Comparison of ENCODE assay signal across 9 cellular contexts in the genomic region with DNA sequence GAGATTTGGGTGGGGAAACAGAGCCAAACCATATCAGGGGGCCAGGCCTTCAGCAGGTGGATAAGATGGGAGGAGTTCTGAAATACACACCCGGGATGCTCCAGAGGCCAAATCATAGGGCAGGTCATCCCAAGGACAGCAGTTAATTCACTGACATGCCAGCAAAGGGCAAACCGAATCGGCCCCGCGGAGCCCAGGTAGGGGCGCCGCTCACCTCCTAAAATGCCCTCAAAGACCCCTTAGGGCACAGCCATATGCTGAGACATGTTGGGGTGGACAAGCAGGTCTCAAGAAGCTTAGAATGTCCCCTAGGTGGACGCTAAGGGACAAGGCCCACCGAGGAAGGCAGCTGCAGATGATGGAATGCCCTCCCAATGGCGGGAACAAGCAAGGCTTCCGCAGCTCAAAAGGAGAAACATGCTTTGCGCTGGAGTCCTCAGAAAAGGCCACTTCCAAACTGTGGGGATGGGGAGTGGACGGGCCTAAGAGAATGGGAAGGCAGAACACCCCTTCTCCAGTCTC.
DNase-seq lines count a peak whose midpoint lies in the region; ATAC-seq and TF ChIP-seq lines count a peak whose summit lies in the region.
"Had no signal": no experiment of that assay in that cellular context is flagged by ENCODE, and none has a peak within 500 bp of the region (broad histone marks: within the 10 kb centered on the region; RNA-seq: fewer than 3 reads in every experiment).

No MANE protein-coding gene starts in this region.

- H3K9me3 Mint-ChIP-seq in Caco-2 (ENCODE audit: unreplicated experiment) = no peaks in the 10 kb centered on the region

- no peak for DNase-seq in Caco-2
- no peak for DNase-seq in WERI-Rb-1
- DNase-seq in fibroblast of villous mesenchyme (ENCODE audit: low read depth) = no peak
- DNase-seq in trophoblast cell = no peak
- no peak for DNase-seq in stimulated activated CD4-positive, alpha-beta T cell treated with anti-CD3 and anti-CD28 coated beads, Interleukin-15, amount 100 ng/mL, for 24 hours
- no peak for DNase-seq in hypothalamus (lab: John Stamatoyannopoulos, UW)
- no peak for DNase-seq in GM10266 (ENCODE audit: extremely low spot score)

- H3K9me3 ChIP-seq in Caco-2 (no peaks in the 10 kb centered on the region), WERI-Rb-1 (ENCODE audit: severe bottlenecking) (no peaks in the 10 kb centered on the region), trophoblast cell (ENCODE audit: insufficient read depth, low read depth, low read length) (peaks cover 2% of the 10 kb centered on the region)

- H2BK5ac ChIP-seq in trophoblast cell (ENCODE audit: low read depth, low read length, poor library complexity) = no peak overlapping the region

- no peak overlapping the region for H2BK12ac ChIP-seq in trophoblast cell (ENCODE audit: low read length)

- no peaks in the 10 kb centered on the region for H3K27me3 Mint-ChIP-seq in Caco-2 (ENCODE audit: insufficient read depth, unreplicated experiment)

- H3K36me3 Mint-ChIP-seq in Caco-2 (ENCODE audit: insufficient read depth, unreplicated experiment) = peaks cover 7% of the 10 kb centered on the region

- WGBS in trophoblast cell (ENCODE audit: extremely low coverage, insufficient coverage, insufficient read length) = no CpG with 5 or more reads among the region's 13 CpGs

- BruUV-seq in Caco-2 (replicated peaks; lab: Mats Ljungman, UMichigan) = no TSS peak

- H3K36me3 ChIP-seq in Caco-2 (ENCODE audit: control insufficient read depth, insufficient read depth, low read length) (no peaks in the 10 kb centered on the region), WERI-Rb-1 (no peaks in the 10 kb centered on the region), trophoblast cell (ENCODE audit: control insufficient read depth in 1 of 2, insufficient read depth in 2 of 2, low read length in 2 of 2) (peaks cover 0 to 1% of the 10 kb centered on the region in 2 experiments)

- H3K27ac Mint-ChIP-seq in Caco-2 (ENCODE audit: unreplicated experiment) = no peak overlapping the region

- H2BK120ac ChIP-seq in trophoblast cell (ENCODE audit: insufficient read depth, low read length, poor library complexity) = no peak overlapping the region

- peak overlapping the region; percentile 92 for H3K4me2 ChIP-seq in trophoblast cell (ENCODE audit: low read length)

- peak overlapping the region; percentile 3 for H2AFZ ChIP-seq in trophoblast cell (ENCODE audit: insufficient read depth, low read length, poor library complexity)

- intact Hi-C loops in Caco-2 (cut with micrococcal nuclease; ENCODE audit: unreplicated experiment) = loop anchor here (10.0 kb wide), 1 partner anchor 194 kb away; no protein-coding TSS in a partner anchor

- H3K4ac ChIP-seq in trophoblast cell (ENCODE audit: low read depth, low read length) = no peak overlapping the region

- no peaks in the 10 kb centered on the region for H3K4me1 ChIP-seq in Caco-2
- H3K4me1 ChIP-seq in trophoblast cell (ENCODE audit: control insufficient read depth in 1 of 2, insufficient read depth in 2 of 2, low read length in 2 of 2) = peaks cover 15% of the 10 kb centered on the region in 2 experiments
- H3K4me1 ChIP-seq: foreskin keratinocyte had no signal

- peak overlapping the region; percentile 22 for H3K18ac ChIP-seq in trophoblast cell (ENCODE audit: low read length)

- no peak for ATAC-seq in HG03159 (IDR thresholded peaks at IDR 0.05; ENCODE audit: unreplicated experiment)

- H4K8ac ChIP-seq in trophoblast cell (ENCODE audit: low read depth, low read length) = peak overlapping the region; percentile 8

- H3K4me1 Mint-ChIP-seq in Caco-2 (ENCODE audit: low read depth, unreplicated experiment) = no peaks in the 10 kb centered on the region

- H3K27me3 ChIP-seq in Caco-2 (replicated peaks; ENCODE audit: control insufficient read depth, insufficient read depth, low read length) (no peaks in the 10 kb centered on the region), WERI-Rb-1 (ENCODE audit: insufficient read depth, low read depth, severe bottlenecking) (peaks cover 13% of the 10 kb centered on the region), trophoblast cell (ENCODE audit: insufficient read depth, low read length) (peaks cover 24% of the 10 kb centered on the region)

- no peak overlapping the region for H4K12ac ChIP-seq in trophoblast cell (ENCODE audit: low read depth, low read length)

- peak overlapping the region; percentile 83 for H3K4me3 Mint-ChIP-seq in Caco-2 (ENCODE audit: unreplicated experiment)

- H3K23ac ChIP-seq in trophoblast cell (ENCODE audit: low read length) = no peak overlapping the region

- H3K14ac ChIP-seq in trophoblast cell (ENCODE audit: low read length) = peak overlapping the region; percentile 38

- POLR2A ChIA-PET in Caco-2 (lab: Charles Lee) = no interaction called here

- no peak overlapping the region; the same call in 1 of the 2 replicates for H3K4me3 ChIP-seq in Caco-2 (ENCODE audit: low read depth, low read length)
- H3K4me3 ChIP-seq in WERI-Rb-1 (ENCODE audit: low read depth, low read length) = peak overlapping the region; percentile 81
- peak overlapping the region; percentile 63 for H3K4me3 ChIP-seq in fibroblast of villous mesenchyme (ENCODE audit: low read depth, low read length)
- peak overlapping the region; percentile 72 for H3K4me3 ChIP-seq in trophoblast cell (ENCODE audit: low read depth, low read length)

- no peaks in the 10 kb centered on the region for H3K79me2 ChIP-seq in trophoblast cell (ENCODE audit: control insufficient read depth, insufficient read depth, low read length, poor library complexity)

- H3K9ac ChIP-seq in trophoblast cell (ENCODE audit: low read length) = no peak overlapping the region

- no peak overlapping the region for H3K27ac ChIP-seq in WERI-Rb-1
- no peak overlapping the region for H3K27ac ChIP-seq in trophoblast cell (ENCODE audit: low read depth, low read length)
- H3K27ac ChIP-seq: foreskin keratinocyte had no signal

- H3K79me1 ChIP-seq in trophoblast cell (ENCODE audit: low read length) = peaks cover 7% of the 10 kb centered on the region

- TF ChIP-seq CTCF in Caco-2 (IDR thresholded peaks at IDR 0.05; ENCODE audit: insufficient read depth in 1 of 2, low read depth in 1 of 2, low read length in 1 of 2, severe bottlenecking in 1 of 2, unreplicated experiment in 1 of 2) (no peak), WERI-Rb-1 (IDR thresholded peaks at IDR 0.05; ENCODE audit: low read depth, low read length) (no peak), fibroblast of villous mesenchyme (IDR thresholded peaks at IDR 0.05; ENCODE audit: insufficient read depth, low read depth, low read length) (no peak), GM10266 (IDR thresholded peaks at IDR 0.05; ENCODE audit: control insufficient read depth, insufficient read depth, low read depth, missing control alignments) (no peak)

- peak overlapping the region; percentile 61 for H2AK5ac ChIP-seq in trophoblast cell (ENCODE audit: low read length)

- no peak overlapping the region for H4K91ac ChIP-seq in trophoblast cell (ENCODE audit: low read depth, low read length)

- CTCF ChIA-PET in Caco-2 (lab: Charles Lee) = no interaction called here
